ENCODE assay signal across 8 cellular contexts in the genomic region with DNA sequence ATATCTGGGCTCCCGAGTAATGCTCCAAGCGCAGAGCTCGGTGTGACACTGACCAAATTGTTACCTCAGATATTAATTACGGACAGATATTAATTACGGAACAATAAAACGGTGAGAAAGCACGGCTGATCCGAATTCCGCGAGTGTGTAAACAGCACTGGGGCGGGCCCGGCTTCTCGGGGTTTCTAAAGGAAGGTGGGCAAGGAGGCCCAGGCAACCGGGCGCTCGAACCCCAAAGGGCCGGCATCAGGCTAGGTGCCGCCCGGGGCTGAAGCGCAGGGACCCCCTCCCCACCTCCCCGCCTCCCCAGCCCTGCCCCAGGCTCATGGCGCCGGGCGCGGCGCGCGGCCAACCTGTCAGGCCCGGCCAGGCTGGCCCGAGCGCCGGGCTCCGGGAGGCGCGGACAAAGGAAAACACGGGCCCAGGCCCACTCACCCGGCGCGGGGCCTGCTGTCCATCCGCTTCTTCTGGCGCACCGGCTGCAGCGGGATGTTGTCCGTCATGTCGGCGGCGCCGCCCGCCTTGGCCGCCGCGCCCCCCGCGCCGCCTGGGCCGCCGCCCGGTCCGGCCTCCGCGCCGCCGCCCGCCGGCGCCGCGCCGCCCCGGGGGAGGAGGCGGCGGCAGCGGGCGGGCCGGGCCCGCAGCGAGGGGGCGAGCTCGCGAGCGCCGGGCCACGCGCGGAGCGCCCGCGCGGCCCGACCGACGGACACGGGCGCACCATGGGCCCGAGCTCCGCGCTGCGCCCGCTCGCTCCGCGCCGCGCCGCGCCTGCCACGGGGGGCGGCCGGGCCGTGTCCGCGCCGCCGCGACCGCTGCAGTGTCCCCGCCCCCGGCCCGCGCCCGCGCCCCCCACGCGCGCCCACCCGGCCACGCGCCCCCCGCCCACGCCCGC. TPM values are rescaled to one million over a fixed set of nuclear protein-coding genes. Genes with fewer than 3 reads are reported as not detected.
A peak's percentile ranks its signal among the peaks of the same experiment; 100 is the strongest.
DNase-seq lines count a peak whose midpoint lies in the region; ATAC-seq and TF ChIP-seq lines count a peak whose summit lies in the region.

A gene with protein sequence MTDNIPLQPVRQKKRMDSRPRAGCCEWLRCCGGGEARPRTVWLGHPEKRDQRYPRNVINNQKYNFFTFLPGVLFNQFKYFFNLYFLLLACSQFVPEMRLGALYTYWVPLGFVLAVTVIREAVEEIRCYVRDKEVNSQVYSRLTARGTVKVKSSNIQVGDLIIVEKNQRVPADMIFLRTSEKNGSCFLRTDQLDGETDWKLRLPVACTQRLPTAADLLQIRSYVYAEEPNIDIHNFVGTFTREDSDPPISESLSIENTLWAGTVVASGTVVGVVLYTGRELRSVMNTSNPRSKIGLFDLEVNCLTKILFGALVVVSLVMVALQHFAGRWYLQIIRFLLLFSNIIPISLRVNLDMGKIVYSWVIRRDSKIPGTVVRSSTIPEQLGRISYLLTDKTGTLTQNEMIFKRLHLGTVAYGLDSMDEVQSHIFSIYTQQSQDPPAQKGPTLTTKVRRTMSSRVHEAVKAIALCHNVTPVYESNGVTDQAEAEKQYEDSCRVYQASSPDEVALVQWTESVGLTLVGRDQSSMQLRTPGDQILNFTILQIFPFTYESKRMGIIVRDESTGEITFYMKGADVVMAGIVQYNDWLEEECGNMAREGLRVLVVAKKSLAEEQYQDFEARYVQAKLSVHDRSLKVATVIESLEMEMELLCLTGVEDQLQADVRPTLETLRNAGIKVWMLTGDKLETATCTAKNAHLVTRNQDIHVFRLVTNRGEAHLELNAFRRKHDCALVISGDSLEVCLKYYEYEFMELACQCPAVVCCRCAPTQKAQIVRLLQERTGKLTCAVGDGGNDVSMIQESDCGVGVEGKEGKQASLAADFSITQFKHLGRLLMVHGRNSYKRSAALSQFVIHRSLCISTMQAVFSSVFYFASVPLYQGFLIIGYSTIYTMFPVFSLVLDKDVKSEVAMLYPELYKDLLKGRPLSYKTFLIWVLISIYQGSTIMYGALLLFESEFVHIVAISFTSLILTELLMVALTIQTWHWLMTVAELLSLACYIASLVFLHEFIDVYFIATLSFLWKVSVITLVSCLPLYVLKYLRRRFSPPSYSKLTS (minus strand): TSS at position 524 of the 892 bp plus-strand sequence. CDS start 21 bp downstream, at position 503.

- no peaks in the 10 kb centered on the region for H3K79me2 ChIP-seq in MM.1S (ENCODE audit: low read length)

- H3F3A ChIP-seq in MM.1S (ENCODE audit: insufficient read depth, low read length) = 0 out of 2 replicates have a peak, but pooled peaks cover 4% of the 10 kb centered on the region

- no peak for TF ChIP-seq CTCF in MM.1S (IDR thresholded peaks at IDR 0.05; ENCODE audit: low read length)
- TF ChIP-seq CTCF in coronary artery (IDR thresholded peaks at IDR 0.05) = no peak

- no peaks in the 10 kb centered on the region for H3K36me3 Mint-ChIP-seq in stimulated activated memory B cell treated with anti-CD40 and anti-IgM and Interleukin-4, amounts not matched to agents 10 μg/mL and 1 μg/mL and 100 μg/mL, for 72 hours

- peak within 1 kb of the TSS; percentile 60 for H3K9ac ChIP-seq in MM.1S (ENCODE audit: low read length)

- ATAC-seq in left colon = peak; percentile 30
- no peak for ATAC-seq in stimulated activated memory B cell treated with anti-CD40 and anti-IgM and Interleukin-4, amounts not matched to agents 10 μg/mL and 1 μg/mL and 100 μg/mL, for 72 hours

- no peaks in the 10 kb centered on the region for H3K9me3 Mint-ChIP-seq in stimulated activated memory B cell treated with anti-CD40 and anti-IgM and Interleukin-4, amounts not matched to agents 10 μg/mL and 1 μg/mL and 100 μg/mL, for 72 hours

- no peaks in the 10 kb centered on the region for H3K9me3 ChIP-seq in MM.1S (replicated peaks; ENCODE audit: insufficient read depth, low read length)

- intact Hi-C loops in left colon (cut with DNase I, micrococcal nuclease) = no loop called here

- peak within 1 kb of the TSS; percentile 99 for H3K4me2 ChIP-seq in MM.1S (ENCODE audit: low read depth, low read length)

- peak; percentile 57 for DNase-seq in COLO668 (lab: John Stamatoyannopoulos, UW; ENCODE audit: unreplicated experiment)
- DNase-seq in MM.1S = no peak
- DNase-seq in coronary artery (ENCODE audit: low spot score) = no peak
- peak in 1 of 2 donors; percentile 57 for DNase-seq in left colon
- no peak for DNase-seq in activated CD8-positive, alpha-beta memory T cell treated with anti-CD3 and anti-CD28 coated beads, Interleukin-2, amount 50 U/mL, for 48 hours
- DNase-seq in middle frontal gyrus (ENCODE audit: extremely low spot score, low spot score) = no peak
- DNase-seq in GM19238 (ENCODE audit: insufficient read length, low spot score) = no peak

- no peak within 1 kb of the TSS for H3K27ac ChIP-seq in MM.1S (ENCODE audit: low read length)
- peak within 1 kb of the TSS; percentile 66 to 80 for H3K27ac ChIP-seq in coronary artery

- H3K4me1 ChIP-seq in MM.1S (ENCODE audit: low read length) = no peaks in the 10 kb centered on the region

- H3K4me3 ChIP-seq in MM.1S (ENCODE audit: low read length) (peak within 1 kb of the TSS; percentile 83), coronary artery (peak within 1 kb of the TSS; percentile 91)

- peaks cover 9% of the 10 kb centered on the region for H3K4me1 Mint-ChIP-seq in stimulated activated memory B cell treated with anti-CD40 and anti-IgM and Interleukin-4, amounts not matched to agents 10 μg/mL and 1 μg/mL and 100 μg/mL, for 72 hours

- no peaks in the 10 kb centered on the region for H4K20me1 ChIP-seq in MM.1S (ENCODE audit: insufficient read depth, low read length)

- no peaks in the 10 kb centered on the region for H3K9me2 ChIP-seq in MM.1S (replicated peaks; ENCODE audit: insufficient read depth, low read length)

- peak within 1 kb of the TSS; percentile 99 for H2AFZ ChIP-seq in MM.1S (ENCODE audit: low read length)

- H3K27me3 Mint-ChIP-seq in stimulated activated memory B cell treated with anti-CD40 and anti-IgM and Interleukin-4, amounts not matched to agents 10 μg/mL and 1 μg/mL and 100 μg/mL, for 72 hours = peaks cover 39% of the 10 kb centered on the region

- no peak within 1 kb of the TSS for H3K27ac Mint-ChIP-seq in stimulated activated memory B cell treated with anti-CD40 and anti-IgM and Interleukin-4, amounts not matched to agents 10 μg/mL and 1 μg/mL and 100 μg/mL, for 72 hours

- H3K4me3 Mint-ChIP-seq in stimulated activated memory B cell treated with anti-CD40 and anti-IgM and Interleukin-4, amounts not matched to agents 10 μg/mL and 1 μg/mL and 100 μg/mL, for 72 hours = peak within 1 kb of the TSS; percentile 70

- no peaks in the 10 kb centered on the region for H3K27me3 ChIP-seq in MM.1S (replicated peaks; ENCODE audit: insufficient read depth, low read length)

- H3K36me3 ChIP-seq in MM.1S (replicated peaks; ENCODE audit: insufficient read depth, low read length) = no peaks in the 10 kb centered on the region

RNA-seq across cellular contexts. Expression of the gene that starts here (rescaled TPM):
- total RNA-seq in left colon = 10 to 100 TPM; 66.8 to 90.1 TPM
